Comparison of ENCODE assay signal across 1 cellular context in genomic region chr20:41152108-41152757, GRCh38.
TF ChIP-seq lines count a peak whose summit lies in the region.

No MANE protein-coding gene starts in this region.

TF ChIP-seq in GM23338, 12 proteins besides CTCF, POLR2A, EP300 and RAD21 (continued from another document):
- TF ChIP-seq, protein P1, sequence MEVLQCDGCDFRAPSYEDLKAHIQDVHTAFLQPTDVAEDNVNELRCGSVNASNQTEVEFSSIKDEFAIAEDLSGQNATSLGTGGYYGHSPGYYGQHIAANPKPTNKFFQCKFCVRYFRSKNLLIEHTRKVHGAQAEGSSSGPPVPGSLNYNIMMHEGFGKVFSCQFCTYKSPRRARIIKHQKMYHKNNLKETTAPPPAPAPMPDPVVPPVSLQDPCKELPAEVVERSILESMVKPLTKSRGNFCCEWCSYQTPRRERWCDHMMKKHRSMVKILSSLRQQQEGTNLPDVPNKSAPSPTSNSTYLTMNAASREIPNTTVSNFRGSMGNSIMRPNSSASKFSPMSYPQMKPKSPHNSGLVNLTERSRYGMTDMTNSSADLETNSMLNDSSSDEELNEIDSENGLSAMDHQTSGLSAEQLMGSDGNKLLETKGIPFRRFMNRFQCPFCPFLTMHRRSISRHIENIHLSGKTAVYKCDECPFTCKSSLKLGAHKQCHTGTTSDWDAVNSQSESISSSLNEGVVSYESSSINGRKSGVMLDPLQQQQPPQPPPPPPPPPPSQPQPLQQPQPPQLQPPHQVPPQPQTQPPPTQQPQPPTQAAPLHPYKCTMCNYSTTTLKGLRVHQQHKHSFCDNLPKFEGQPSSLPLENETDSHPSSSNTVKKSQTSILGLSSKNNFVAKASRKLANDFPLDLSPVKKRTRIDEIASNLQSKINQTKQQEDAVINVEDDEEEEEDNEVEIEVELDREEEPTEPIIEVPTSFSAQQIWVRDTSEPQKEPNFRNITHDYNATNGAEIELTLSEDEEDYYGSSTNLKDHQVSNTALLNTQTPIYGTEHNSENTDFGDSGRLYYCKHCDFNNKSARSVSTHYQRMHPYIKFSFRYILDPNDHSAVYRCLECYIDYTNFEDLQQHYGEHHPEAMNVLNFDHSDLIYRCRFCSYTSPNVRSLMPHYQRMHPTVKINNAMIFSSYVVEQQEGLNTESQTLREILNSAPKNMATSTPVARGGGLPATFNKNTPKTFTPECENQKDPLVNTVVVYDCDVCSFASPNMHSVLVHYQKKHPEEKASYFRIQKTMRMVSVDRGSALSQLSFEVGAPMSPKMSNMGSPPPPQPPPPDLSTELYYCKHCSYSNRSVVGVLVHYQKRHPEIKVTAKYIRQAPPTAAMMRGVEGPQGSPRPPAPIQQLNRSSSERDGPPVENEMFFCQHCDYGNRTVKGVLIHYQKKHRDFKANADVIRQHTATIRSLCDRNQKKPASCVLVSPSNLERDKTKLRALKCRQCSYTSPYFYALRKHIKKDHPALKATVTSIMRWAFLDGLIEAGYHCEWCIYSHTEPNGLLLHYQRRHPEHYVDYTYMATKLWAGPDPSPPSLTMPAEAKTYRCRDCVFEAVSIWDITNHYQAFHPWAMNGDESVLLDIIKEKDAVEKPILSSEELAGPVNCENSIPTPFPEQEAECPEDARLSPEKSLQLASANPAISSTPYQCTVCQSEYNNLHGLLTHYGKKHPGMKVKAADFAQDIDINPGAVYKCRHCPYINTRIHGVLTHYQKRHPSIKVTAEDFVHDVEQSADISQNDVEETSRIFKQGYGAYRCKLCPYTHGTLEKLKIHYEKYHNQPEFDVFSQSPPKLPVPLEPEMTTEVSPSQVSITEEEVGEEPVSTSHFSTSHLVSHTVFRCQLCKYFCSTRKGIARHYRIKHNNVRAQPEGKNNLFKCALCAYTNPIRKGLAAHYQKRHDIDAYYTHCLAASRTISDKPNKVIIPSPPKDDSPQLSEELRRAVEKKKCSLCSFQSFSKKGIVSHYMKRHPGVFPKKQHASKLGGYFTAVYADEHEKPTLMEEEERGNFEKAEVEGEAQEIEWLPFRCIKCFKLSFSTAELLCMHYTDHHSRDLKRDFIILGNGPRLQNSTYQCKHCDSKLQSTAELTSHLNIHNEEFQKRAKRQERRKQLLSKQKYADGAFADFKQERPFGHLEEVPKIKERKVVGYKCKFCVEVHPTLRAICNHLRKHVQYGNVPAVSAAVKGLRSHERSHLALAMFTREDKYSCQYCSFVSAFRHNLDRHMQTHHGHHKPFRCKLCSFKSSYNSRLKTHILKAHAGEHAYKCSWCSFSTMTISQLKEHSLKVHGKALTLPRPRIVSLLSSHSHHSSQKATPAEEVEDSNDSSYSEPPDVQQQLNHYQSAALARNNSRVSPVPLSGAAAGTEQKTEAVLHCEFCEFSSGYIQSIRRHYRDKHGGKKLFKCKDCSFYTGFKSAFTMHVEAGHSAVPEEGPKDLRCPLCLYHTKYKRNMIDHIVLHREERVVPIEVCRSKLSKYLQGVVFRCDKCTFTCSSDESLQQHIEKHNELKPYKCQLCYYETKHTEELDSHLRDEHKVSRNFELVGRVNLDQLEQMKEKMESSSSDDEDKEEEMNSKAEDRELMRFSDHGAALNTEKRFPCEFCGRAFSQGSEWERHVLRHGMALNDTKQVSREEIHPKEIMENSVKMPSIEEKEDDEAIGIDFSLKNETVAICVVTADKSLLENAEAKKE (CRISPR knock-in tag; IDR thresholded peaks at IDR 0.05), result no peak
- TF ChIP-seq JUNB (IDR thresholded peaks at IDR 0.05; ENCODE audit: unreplicated experiment) (no peak), STAT1 (IDR thresholded peaks at IDR 0.05; ENCODE audit: unreplicated experiment) (no peak), EZH2 (IDR thresholded peaks at IDR 0.05; ENCODE audit: low read depth, unreplicated experiment) (no peak), EZH2phosphoT487 (IDR thresholded peaks at IDR 0.05; ENCODE audit: unreplicated experiment) (no peak), ZNF114 (CRISPR knock-in tag; IDR thresholded peaks at IDR 0.05) (no peak)
- TF ChIP-seq, protein P2, sequence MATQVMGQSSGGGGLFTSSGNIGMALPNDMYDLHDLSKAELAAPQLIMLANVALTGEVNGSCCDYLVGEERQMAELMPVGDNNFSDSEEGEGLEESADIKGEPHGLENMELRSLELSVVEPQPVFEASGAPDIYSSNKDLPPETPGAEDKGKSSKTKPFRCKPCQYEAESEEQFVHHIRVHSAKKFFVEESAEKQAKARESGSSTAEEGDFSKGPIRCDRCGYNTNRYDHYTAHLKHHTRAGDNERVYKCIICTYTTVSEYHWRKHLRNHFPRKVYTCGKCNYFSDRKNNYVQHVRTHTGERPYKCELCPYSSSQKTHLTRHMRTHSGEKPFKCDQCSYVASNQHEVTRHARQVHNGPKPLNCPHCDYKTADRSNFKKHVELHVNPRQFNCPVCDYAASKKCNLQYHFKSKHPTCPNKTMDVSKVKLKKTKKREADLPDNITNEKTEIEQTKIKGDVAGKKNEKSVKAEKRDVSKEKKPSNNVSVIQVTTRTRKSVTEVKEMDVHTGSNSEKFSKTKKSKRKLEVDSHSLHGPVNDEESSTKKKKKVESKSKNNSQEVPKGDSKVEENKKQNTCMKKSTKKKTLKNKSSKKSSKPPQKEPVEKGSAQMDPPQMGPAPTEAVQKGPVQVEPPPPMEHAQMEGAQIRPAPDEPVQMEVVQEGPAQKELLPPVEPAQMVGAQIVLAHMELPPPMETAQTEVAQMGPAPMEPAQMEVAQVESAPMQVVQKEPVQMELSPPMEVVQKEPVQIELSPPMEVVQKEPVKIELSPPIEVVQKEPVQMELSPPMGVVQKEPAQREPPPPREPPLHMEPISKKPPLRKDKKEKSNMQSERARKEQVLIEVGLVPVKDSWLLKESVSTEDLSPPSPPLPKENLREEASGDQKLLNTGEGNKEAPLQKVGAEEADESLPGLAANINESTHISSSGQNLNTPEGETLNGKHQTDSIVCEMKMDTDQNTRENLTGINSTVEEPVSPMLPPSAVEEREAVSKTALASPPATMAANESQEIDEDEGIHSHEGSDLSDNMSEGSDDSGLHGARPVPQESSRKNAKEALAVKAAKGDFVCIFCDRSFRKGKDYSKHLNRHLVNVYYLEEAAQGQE (IDR thresholded peaks at IDR 0.05; ENCODE audit: unreplicated experiment), result no peak
